Comparison of ENCODE assay signal across 11 cellular contexts in the genomic region with DNA sequence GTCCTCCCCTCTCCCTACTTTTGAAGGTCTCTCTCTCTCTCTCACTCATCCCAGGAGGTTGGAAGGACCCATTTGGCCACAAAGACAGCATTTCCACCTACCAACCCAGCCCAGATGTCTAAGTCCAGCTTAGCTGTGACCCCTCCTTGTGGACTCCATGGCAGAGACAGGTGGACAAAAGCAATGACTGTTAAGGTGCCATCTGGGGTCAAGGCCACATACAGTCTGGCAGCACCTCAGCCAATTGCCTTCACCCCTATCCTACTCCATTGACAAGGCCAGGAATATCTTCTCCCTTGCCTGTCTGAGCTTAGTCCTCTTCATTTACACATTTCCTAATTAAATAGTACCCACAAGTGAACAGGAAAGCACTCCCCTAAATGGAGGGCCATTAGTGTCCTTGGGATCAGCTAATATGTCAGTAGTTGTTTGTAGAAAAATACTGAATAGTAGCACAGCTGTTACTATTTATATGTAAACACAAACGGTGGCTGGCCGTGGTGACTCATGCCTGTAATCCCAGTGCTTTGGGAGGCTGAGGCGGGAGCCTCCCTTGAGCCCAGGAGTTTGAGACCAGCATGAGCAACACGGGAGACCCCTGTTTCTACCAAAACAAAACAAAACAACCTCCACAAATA. TPM values are rescaled to one million over a fixed set of nuclear protein-coding genes. Genes with fewer than 3 reads are reported as not detected.
DNase-seq lines count a peak whose midpoint lies in the region; ATAC-seq and TF ChIP-seq lines count a peak whose summit lies in the region.
"Had no signal": no experiment of that assay in that cellular context is flagged by ENCODE, and none has a peak within 500 bp of the region (broad histone marks: within the 10 kb centered on the region; RNA-seq: fewer than 3 reads in every experiment).

No MANE protein-coding gene starts in this region.

- peaks cover 10% of the 10 kb centered on the region for H3K27me3 Mint-ChIP-seq in activated T-helper 17 cell treated with anti-CD3 and anti-CD28 coated beads, Interleukin-2, amount 50 U/mL, for 72 hours
- H3K27me3 Mint-ChIP-seq in T-helper 17 cell = peaks cover 24% of the 10 kb centered on the region

- no peak for TF ChIP-seq EP300 in esophagus muscularis mucosa (IDR thresholded peaks at IDR 0.05)

- H3K36me3 ChIP-seq in H7 (replicated peaks; ENCODE audit: control insufficient read depth, insufficient read depth, low read length) (no peaks in the 10 kb centered on the region), NT2/D1 (ENCODE audit: insufficient read depth, insufficient read length, low read length) (no peaks in the 10 kb centered on the region), esophagus muscularis mucosa (no peaks in the 10 kb centered on the region)
- H3K36me3 ChIP-seq: prostate gland had no signal

- H3K27me3 ChIP-seq in H7 (ENCODE audit: control insufficient read depth, insufficient read depth, low read length) (no peaks in the 10 kb centered on the region), NT2/D1 (ENCODE audit: insufficient read depth, insufficient read length) (peaks cover 4% of the 10 kb centered on the region), esophagus muscularis mucosa (no peaks in the 10 kb centered on the region)

- no peak for ATAC-seq in activated T-helper 17 cell treated with anti-CD3 and anti-CD28 coated beads, Interleukin-2, amount 50 U/mL, for 72 hours (replicated peaks)
- no peak for ATAC-seq in T-helper 17 cell

- H3K36me3 Mint-ChIP-seq in activated T-helper 17 cell treated with anti-CD3 and anti-CD28 coated beads, Interleukin-2, amount 50 U/mL, for 72 hours (ENCODE audit: low read depth) = no peaks in the 10 kb centered on the region
- H3K36me3 Mint-ChIP-seq in T-helper 17 cell (ENCODE audit: low read depth) = peaks cover 6% of the 10 kb centered on the region

- no peak overlapping the region for H3K4me3 ChIP-seq in H7 (ENCODE audit: insufficient read depth, low read depth, low read length)
- no peak overlapping the region for H3K4me3 ChIP-seq in NT2/D1 (ENCODE audit: insufficient read length, low read depth)
- no peak overlapping the region for H3K4me3 ChIP-seq in esophagus muscularis mucosa
- H3K4me3 ChIP-seq: prostate gland had no signal

- H3K27ac ChIP-seq in esophagus muscularis mucosa (replicated peaks in 1 of 4) = peak overlapping the region; percentile 34 to 40 (median 38)
- H3K27ac ChIP-seq: prostate gland had no signal

- H3K4me1 ChIP-seq in NT2/D1 (ENCODE audit: insufficient read depth, insufficient read length) (peaks cover 7% of the 10 kb centered on the region), esophagus muscularis mucosa (peaks cover 0 to 18% (median 17%) of the 10 kb centered on the region in 4 donors)
- H3K4me1 ChIP-seq: prostate gland had no signal

- no peak overlapping the region for H3K9ac ChIP-seq in NT2/D1 (ENCODE audit: insufficient read length, low read depth)

- 61% methylated on average over 4 of the region's 4 CpGs for WGBS in esophagus muscularis mucosa

- no peak overlapping the region for H3K4me3 Mint-ChIP-seq in activated T-helper 17 cell treated with anti-CD3 and anti-CD28 coated beads, Interleukin-2, amount 50 U/mL, for 72 hours
- no peak overlapping the region for H3K4me3 Mint-ChIP-seq in T-helper 17 cell

- TF ChIP-seq POLR2A in esophagus muscularis mucosa (IDR thresholded peaks at IDR 0.05; ENCODE audit: low read depth) = no peak

- intact Hi-C loops in esophagus muscularis mucosa (cut with DNase I) (no loop called here), head of caudate nucleus (cut with DNase I) (no loop called here), cardiac septum (cut with DNase I) (no loop called here)

- no peaks in the 10 kb centered on the region for H3K4me1 Mint-ChIP-seq in activated T-helper 17 cell treated with anti-CD3 and anti-CD28 coated beads, Interleukin-2, amount 50 U/mL, for 72 hours
- H3K4me1 Mint-ChIP-seq in T-helper 17 cell = no peaks in the 10 kb centered on the region

- peak; percentile 21 for DNase-seq in H7
- peak; percentile 66 for DNase-seq in NT2/D1 (ENCODE audit: low read depth, low spot score)
- DNase-seq in esophagus muscularis mucosa (ENCODE audit: extremely low spot score) = no peak
- peak; percentile 68 for DNase-seq in renal cortical epithelial cell (ENCODE audit: low read depth)
- DNase-seq in head of caudate nucleus = no peak
- DNase-seq in cardiac septum (ENCODE audit: low spot score) = no peak
- no peak for DNase-seq in T-helper 17 cell
- DNase-seq: KBM-7; stimulated activated naive CD4-positive, alpha-beta T cell had no signal

- H3K27ac Mint-ChIP-seq in activated T-helper 17 cell treated with anti-CD3 and anti-CD28 coated beads, Interleukin-2, amount 50 U/mL, for 72 hours = no peak overlapping the region
- no peak overlapping the region for H3K27ac Mint-ChIP-seq in T-helper 17 cell

- peaks cover 6% of the 10 kb centered on the region; the same call in 1 of the 2 replicates for H3K9me3 ChIP-seq in NT2/D1 (ENCODE audit: insufficient read depth, low read length)
- peaks cover 0 to 8% (median under 1%) of the 10 kb centered on the region in 4 donors for H3K9me3 ChIP-seq in esophagus muscularis mucosa
- peaks cover 3% of the 10 kb centered on the region for H3K9me3 ChIP-seq in T-helper 17 cell (ENCODE audit: control insufficient read depth, low read length, poor library complexity, severe bottlenecking)
- H3K9me3 ChIP-seq: prostate gland had no signal

- H3K9me3 Mint-ChIP-seq in activated T-helper 17 cell treated with anti-CD3 and anti-CD28 coated beads, Interleukin-2, amount 50 U/mL, for 72 hours = peaks cover 5% of the 10 kb centered on the region

- no peak for TF ChIP-seq CTCF in esophagus muscularis mucosa (IDR thresholded peaks at IDR 0.05)

RNA-seq across cellular contexts. Expression of a gene that starts 28.8 kb away (rescaled TPM):
- total RNA-seq in H7 (2014; rRNA removed; shearing (Covaris generic)) = not detected in 2 replicates
- total RNA-seq in esophagus muscularis mucosa (under 1 TPM in 1 of 4 donors, not detected in 3; 0.32 TPM), renal cortical epithelial cell (not detected in 2 replicates), cardiac septum (not detected), T-helper 17 cell (under 1 TPM in 1 of 2 donors, not detected in 1; 0.22 TPM)
- total RNA-seq in activated T-helper 17 cell treated with anti-CD3 and anti-CD28 coated beads, Interleukin-2, amount 50 U/mL, for 72 hours = under 1 TPM; 0.11 to 0.13 TPM

RNA-seq across cellular contexts. Expression of a gene that starts 54.7 kb away (rescaled TPM):
- 21.8 and 22.7 TPM in 2 replicates for total RNA-seq in H7 (2014; rRNA removed; shearing (Covaris generic))
- 10 to 100 TPM; 58.5 to 95.5 (median 73.1) TPM for total RNA-seq in esophagus muscularis mucosa
- total RNA-seq in renal cortical epithelial cell = 40.6 and 58.4 TPM in 2 replicates
- 10 to 100 TPM; 53.2 to 58.2 TPM for total RNA-seq in activated T-helper 17 cell treated with anti-CD3 and anti-CD28 coated beads, Interleukin-2, amount 50 U/mL, for 72 hours
- 96.4 TPM for total RNA-seq in cardiac septum
- total RNA-seq in T-helper 17 cell = 10 to 100 TPM; 59.0 to 68.6 TPM

RNA-seq across cellular contexts. Expression of a gene that starts 58.3 kb away (rescaled TPM):
- 6.5 and 9.0 TPM in 2 replicates for total RNA-seq in H7 (2014; rRNA removed; shearing (Covaris generic))
- total RNA-seq in esophagus muscularis mucosa (10 to 100 TPM; 19.9 to 30.0 (median 24.4) TPM), renal cortical epithelial cell (4.0 and 6.3 TPM in 2 replicates), cardiac septum (9.7 TPM), T-helper 17 cell (1 to 10 TPM; 7.4 to 8.2 TPM)
- total RNA-seq in activated T-helper 17 cell treated with anti-CD3 and anti-CD28 coated beads, Interleukin-2, amount 50 U/mL, for 72 hours = 1 to 10 TPM; 3.8 to 6.2 TPM

Comparison
In these comparisons a context has a peak if more than half of its experiments do, and no peak if none do; other contexts are left out.
1. DNase-seq: peak in H7 (single experiment), NT2/D1 (single experiment) and renal cortical epithelial cell (single experiment); none in esophagus muscularis mucosa (single experiment), head of caudate nucleus (0 of 42), cardiac septum (single experiment) and T-helper 17 cell (0 of 3).